21 cellular contexts compared by ENCODE assay signal in genomic region chr13:27274631-27275030, GRCh38.
"Had no signal": no experiment of that assay in that cellular context is flagged by ENCODE, and none has a peak within 500 bp of the region (broad histone marks: within the 10 kb centered on the region; RNA-seq: fewer than 3 reads in every experiment).

No MANE protein-coding gene starts in this region.

- H3K9me3 ChIP-seq: colonic mucosa, gastroesophageal sphincter, neutrophil, ovary, prostate gland, thyroid gland had no signal

- H3K36me3 ChIP-seq: colonic mucosa, gastroesophageal sphincter, ovary, prostate gland, thyroid gland had no signal

- H3K4me3 ChIP-seq: colonic mucosa, gastroesophageal sphincter, ovary, prostate gland, thyroid gland had no signal

- DNase-seq: activated B cell treated with CpG ODN at 0.5 μM for 24 hours; activated CD4-positive, alpha-beta T cell treated with anti-CD3 and anti-CD28 coated beads for 36 hours; activated CD4-positive, alpha-beta T cell treated with anti-CD3 and anti-CD28 coated beads, Interleukin-2, amount 50 U/mL, for 4 hours; activated CD8-positive, alpha-beta memory T cell treated with anti-CD3 and anti-CD28 coated beads for 24 hours; activated CD8-positive, alpha-beta memory T cell treated with anti-CD3 and anti-CD28 coated beads, Interleukin-2, amount 50 U/mL, for 4 hours; activated naive CD4-positive, alpha-beta T cell; activated naive CD8-positive, alpha-beta T cell treated with anti-CD3 and anti-CD28 coated beads for 36 hours; activated T-cell treated with anti-CD3 and anti-CD28 coated beads, Interleukin-2, amount 50 U/mL, for 4 hours; colonic mucosa; head of caudate nucleus; hypothalamus; midbrain; natural killer cell; ovary; stimulated activated CD4-positive, alpha-beta T cell treated with anti-CD3 and anti-CD28 coated beads, Interleukin-4, amount 100 ng/mL, for 24 hours; stimulated activated naive CD4-positive, alpha-beta T cell treated with Interleukin-2 at 50 U/mL for 16 hours; T1000; thyroid gland had no signal

- ATAC-seq: activated CD4-positive, alpha-beta T cell treated with anti-CD3 and anti-CD28 coated beads for 36 hours; activated T-cell treated with anti-CD3 and anti-CD28 coated beads, Interleukin-2, amount 50 U/mL, for 4 hours; gastroesophageal sphincter; natural killer cell had no signal

- H3K27me3 ChIP-seq: colonic mucosa, gastroesophageal sphincter, ovary, thyroid gland had no signal

- H3K27ac ChIP-seq: colonic mucosa, neutrophil, prostate gland had no signal
